In the genomic region with DNA sequence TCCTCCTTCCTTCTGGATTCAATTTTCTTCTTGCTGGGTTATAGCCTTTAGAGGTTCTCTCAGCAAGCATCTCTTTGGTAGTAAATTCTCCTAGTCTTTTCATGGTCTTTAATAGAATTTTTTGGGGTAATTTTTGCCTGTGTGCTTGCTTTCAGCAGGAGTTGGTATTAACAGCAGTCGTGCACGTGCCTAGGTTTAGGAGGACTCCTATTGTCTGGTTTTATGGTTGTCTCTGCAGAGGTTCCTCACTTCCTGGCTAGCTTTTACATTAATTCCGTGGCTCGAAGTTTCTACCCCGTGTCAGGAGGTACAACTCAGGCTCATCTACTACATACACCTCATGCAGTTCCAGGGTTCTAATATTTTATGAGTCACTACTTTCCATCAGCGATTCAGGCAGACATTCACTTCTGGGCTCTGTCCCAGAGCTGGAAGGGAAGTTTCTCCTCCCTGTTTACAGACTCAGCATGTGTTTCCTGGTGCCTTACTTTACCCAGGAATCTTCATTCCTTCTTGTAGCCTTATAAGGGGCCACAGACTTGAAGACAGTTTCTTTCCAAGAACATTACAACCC, we compare ENCODE assay signal across 26 cellular contexts.
"Had no signal": no experiment of that assay in that cellular context is flagged by ENCODE, and none has a peak within 500 bp of the region (broad histone marks: within the 10 kb centered on the region; RNA-seq: fewer than 3 reads in every experiment).

No MANE protein-coding gene starts in this region.

- H3K36me3 ChIP-seq: esophagus muscularis mucosa, gastroesophageal sphincter, heart left ventricle, left ventricle myocardium inferior, lower lobe of right lung, neutrophil, tibial artery had no signal

- DNase-seq: dermis blood vessel endothelial cell; effector memory CD4-positive, alpha-beta T cell; foreskin keratinocyte; heart left ventricle; hippocampal formation; left cardiac atrium; left ventricle myocardium inferior; lower lobe of right lung; naive thymus-derived CD8-positive, alpha-beta T cell; nephron progenitor cell; stimulated activated CD4-positive, alpha-beta T cell treated with anti-CD3 and anti-CD28 coated beads, Interleukin-12 subunit alpha, Interleukin-12 subunit beta, amount 100 ng/mL, for 4 hours; stimulated activated CD4-positive, alpha-beta T cell treated with anti-CD3 and anti-CD28 coated beads, Interleukin-2, amount 100 ng/mL, for 24 hours; stimulated activated CD4-positive, alpha-beta T cell treated with anti-CD3 and anti-CD28 coated beads, Interleukin-4, amount 100 ng/mL, for 24 hours; stimulated activated naive CD8-positive, alpha-beta T cell treated with anti-CD3 and anti-CD28 coated beads, Interleukin-15, Interleukin-2, amounts not matched to agents 100 U/mL and 50 U/mL, for 24 hours; substantia nigra; testis; tibial artery had no signal

- H3K27me3 ChIP-seq: esophagus muscularis mucosa, foreskin keratinocyte, gastroesophageal sphincter, heart left ventricle, neutrophil, testis, tibial artery had no signal

- H3K9me3 ChIP-seq: esophagus muscularis mucosa, gastroesophageal sphincter, heart left ventricle, lower lobe of right lung, neutrophil, testis, tibial artery had no signal

- H3K4me1 ChIP-seq: esophagus muscularis mucosa, foreskin keratinocyte, gastroesophageal sphincter, heart left ventricle, left ventricle myocardium inferior, lower lobe of right lung, parathyroid adenoma, testis, tibial artery had no signal

- H3K9ac ChIP-seq: parathyroid adenoma had no signal

- H2AFZ ChIP-seq: parathyroid adenoma had no signal

- H3K79me2 ChIP-seq: parathyroid adenoma had no signal

- H3K36me3 Mint-ChIP-seq: naive thymus-derived CD8-positive, alpha-beta T cell; stimulated activated effector memory CD8-positive, alpha-beta T cell treated with anti-CD3 and anti-CD28 coated beads, Interleukin-12 subunit alpha, Interleukin-12 subunit beta, amount 100 ng/mL, for 72 hours; type B pancreatic cell had no signal

- H3K27ac ChIP-seq: coronary artery, esophagus muscularis mucosa, foreskin keratinocyte, gastroesophageal sphincter, heart left ventricle, left ventricle myocardium inferior, lower lobe of right lung, neutrophil, parathyroid adenoma, testis, tibial artery had no signal

- H3K27me3 Mint-ChIP-seq: progenitor cell of endocrine pancreas had no signal

- H3K9me3 Mint-ChIP-seq: nephron progenitor cell; stimulated activated effector memory CD8-positive, alpha-beta T cell treated with anti-CD3 and anti-CD28 coated beads, Interleukin-12 subunit alpha, Interleukin-12 subunit beta, amount 100 ng/mL, for 72 hours; type B pancreatic cell had no signal

- H3K4me2 ChIP-seq: smooth muscle cell had no signal

- H3K4me3 Mint-ChIP-seq: nephron progenitor cell; stimulated activated effector memory CD8-positive, alpha-beta T cell treated with anti-CD3 and anti-CD28 coated beads, Interleukin-12 subunit alpha, Interleukin-12 subunit beta, amount 100 ng/mL, for 72 hours; type B pancreatic cell had no signal

- H3K27ac Mint-ChIP-seq: nephron progenitor cell; stimulated activated effector memory CD8-positive, alpha-beta T cell treated with anti-CD3 and anti-CD28 coated beads, Interleukin-12 subunit alpha, Interleukin-12 subunit beta, amount 100 ng/mL, for 72 hours; type B pancreatic cell had no signal

- H3K4me3 ChIP-seq: coronary artery, esophagus muscularis mucosa, gastroesophageal sphincter, heart left ventricle, left ventricle myocardium inferior, lower lobe of right lung, smooth muscle cell, testis, tibial artery had no signal
